In the genomic region with DNA sequence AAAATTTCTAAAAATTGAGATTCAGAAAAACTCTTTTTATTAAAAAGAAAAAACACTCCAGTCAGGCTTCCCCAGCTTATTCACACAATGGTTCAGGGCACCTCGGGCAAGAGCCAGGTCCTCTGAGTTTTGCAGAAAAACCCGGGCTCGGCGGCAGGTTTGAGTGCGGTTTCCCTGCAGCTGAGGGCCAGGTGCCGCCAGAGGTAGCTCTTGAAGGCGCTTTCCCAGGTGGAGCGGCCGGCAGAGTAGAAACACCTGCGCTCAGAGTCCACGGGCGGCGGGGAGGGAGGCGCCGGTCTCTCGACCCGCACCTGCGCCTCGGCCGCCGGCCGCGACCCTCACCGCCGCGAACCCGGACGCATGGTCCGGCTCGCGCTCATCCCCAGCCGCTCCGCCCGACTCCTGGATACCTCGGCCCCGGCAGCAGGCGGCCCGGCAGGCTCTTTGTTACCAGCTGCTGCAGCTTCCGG, we compare ENCODE assay signal across 8 cellular contexts. TPM values are rescaled to one million over a fixed set of nuclear protein-coding genes. Genes with fewer than 3 reads are reported as not detected.
A peak's percentile ranks its signal among the peaks of the same experiment; 100 is the strongest.
DNase-seq lines count a peak whose midpoint lies in the region; ATAC-seq and TF ChIP-seq lines count a peak whose summit lies in the region.

No MANE protein-coding gene starts in this region.

- H3K27me3 ChIP-seq in cardiac muscle cell (no peaks in the 10 kb centered on the region), gastroesophageal sphincter (no peaks in the 10 kb centered on the region), skeletal muscle satellite cell (ENCODE audit: control insufficient read depth, insufficient read depth, low read length) (no peaks in the 10 kb centered on the region)

- TF ChIP-seq CTCF in cardiac muscle cell (IDR thresholded peaks at IDR 0.05; ENCODE audit: low read depth, low read length) (no peak), gastroesophageal sphincter (IDR thresholded peaks at IDR 0.05) (no peak), GM10266 (IDR thresholded peaks at IDR 0.05; ENCODE audit: control insufficient read depth, insufficient read depth, low read depth, missing control alignments) (no peak)

- ATAC-seq in Right ventricle myocardium inferior (no peak), HG03103 (IDR thresholded peaks at IDR 0.05; ENCODE audit: low read depth, unreplicated experiment) (peak; percentile 17), T-helper 17 cell (peak; percentile 35), gastroesophageal sphincter (no peak), HG03159 (IDR thresholded peaks at IDR 0.05; ENCODE audit: unreplicated experiment) (no peak)

- H3K36me3 Mint-ChIP-seq in T-helper 17 cell (ENCODE audit: low read depth), result peaks cover 3% of the 10 kb centered on the region

- peaks cover 36% of the 10 kb centered on the region for H3K4me1 Mint-ChIP-seq in T-helper 17 cell

- peak overlapping the region; percentile 98 for H3K27ac Mint-ChIP-seq in T-helper 17 cell

- 0 to 3% methylated on average over 1 to 5 of the region's 39 CpGs for WGBS in gastroesophageal sphincter (ENCODE audit: low coverage in 1 of 2), 2 donors

- H3K4me3 ChIP-seq in cardiac muscle cell (peak overlapping the region; percentile 69), gastroesophageal sphincter (peak overlapping the region; percentile 82 to 91), skeletal muscle satellite cell (ENCODE audit: low read length) (peak overlapping the region; percentile 96)

- H3K4me1 ChIP-seq in cardiac muscle cell (ENCODE audit: low read depth), result peaks cover 25% of the 10 kb centered on the region
- peaks cover 7 to 64% (median 21%) of the 10 kb centered on the region in 3 donors for H3K4me1 ChIP-seq in gastroesophageal sphincter
- H3K4me1 ChIP-seq in skeletal muscle satellite cell (ENCODE audit: control insufficient read depth, insufficient read depth, low read length), result peaks cover 20% of the 10 kb centered on the region

- peak overlapping the region; percentile 89 for H3K27ac ChIP-seq in cardiac muscle cell
- H3K27ac ChIP-seq in gastroesophageal sphincter, result peak overlapping the region; percentile 50 to 90 (median 86)

- no peak for TF ChIP-seq EP300 in gastroesophageal sphincter (IDR thresholded peaks at IDR 0.05)

- H3K9ac ChIP-seq in skeletal muscle satellite cell (ENCODE audit: low read depth, low read length), result peak overlapping the region; percentile 84

- H3K36me3 ChIP-seq in cardiac muscle cell (peaks cover 3% of the 10 kb centered on the region), gastroesophageal sphincter (no peaks in the 10 kb centered on the region), skeletal muscle satellite cell (ENCODE audit: insufficient read depth, low read length) (no peaks in the 10 kb centered on the region)

- intact Hi-C loops in Right ventricle myocardium inferior (cut with DNase I), result loop anchor here (10.0 kb wide), 1 partner anchor 1737 kb away; a partner anchor contains a TSS

- no peaks in the 10 kb centered on the region for H3K27me3 Mint-ChIP-seq in T-helper 17 cell

- H3K4me3 Mint-ChIP-seq in T-helper 17 cell, result peak overlapping the region; percentile 96

- H3K4me2 ChIP-seq in skeletal muscle satellite cell (ENCODE audit: low read length), result peak overlapping the region; percentile 83

- TF ChIP-seq POLR2A in gastroesophageal sphincter (IDR thresholded peaks at IDR 0.05), result no peak

- DNase-seq in cardiac muscle cell (ENCODE audit: low read depth in 1 of 2, low spot score in 1 of 2), result no peak
- no peak for DNase-seq in Right ventricle myocardium inferior (ENCODE audit: missing footprints)
- DNase-seq in T-helper 17 cell, result no peak
- no peak for DNase-seq in GM10266 (ENCODE audit: extremely low spot score)

- no peaks in the 10 kb centered on the region for H3K9me3 ChIP-seq in cardiac muscle cell (ENCODE audit: low read depth)
- H3K9me3 ChIP-seq in T-helper 17 cell (ENCODE audit: control insufficient read depth, low read length, poor library complexity, severe bottlenecking), result no peaks in the 10 kb centered on the region
- no peaks in the 10 kb centered on the region for H3K9me3 ChIP-seq in gastroesophageal sphincter
- H3K9me3 ChIP-seq in skeletal muscle satellite cell (replicated peaks; ENCODE audit: low read length), result no peaks in the 10 kb centered on the region

RNA-seq across cellular contexts. Expression of a gene that starts 0.4 kb away (rescaled TPM):
- total RNA-seq in cardiac muscle cell, result 10.7 and 14.0 TPM in 2 replicates
- 13.1 and 18.3 TPM in 2 replicates for polyA plus RNA-seq in cardiac muscle cell
- total RNA-seq in Right ventricle myocardium inferior, result 15.9 TPM
- 10 to 100 TPM; 42.8 to 52.5 TPM for total RNA-seq in T-helper 17 cell
- 10 to 100 TPM in 3 of 4 donors, 1 to 10 TPM in 1; 8.0 to 18.8 (median 13.3) TPM for total RNA-seq in gastroesophageal sphincter
- total RNA-seq in skeletal muscle satellite cell (2012; rRNA removed), result 9.6 and 10.6 TPM in 2 replicates

RNA-seq across cellular contexts. Expression of a gene that starts 0.8 kb away (rescaled TPM):
- total RNA-seq in cardiac muscle cell, result 10.9 and 16.6 TPM in 2 replicates
- 13.1 and 15.0 TPM in 2 replicates for polyA plus RNA-seq in cardiac muscle cell
- total RNA-seq in Right ventricle myocardium inferior, result 9.5 TPM
- 10 to 100 TPM; 10.7 to 12.9 TPM for total RNA-seq in T-helper 17 cell
- 10 to 100 TPM in 3 of 4 donors, 1 to 10 TPM in 1; 9.9 to 20.1 (median 14.5) TPM for total RNA-seq in gastroesophageal sphincter
- 7.2 and 8.4 TPM in 2 replicates for total RNA-seq in skeletal muscle satellite cell (2012; rRNA removed)

RNA-seq across cellular contexts. Expression of a gene that starts 46.8 kb away (rescaled TPM):
- not detected in 2 replicates for total RNA-seq in cardiac muscle cell
- not detected in 2 replicates for polyA plus RNA-seq in cardiac muscle cell
- not detected for total RNA-seq in Right ventricle myocardium inferior
- total RNA-seq in T-helper 17 cell, result not detected
- total RNA-seq in gastroesophageal sphincter, result not detected
- not detected in 2 replicates for total RNA-seq in skeletal muscle satellite cell (2012; rRNA removed)

Comparison
In these comparisons a context has a peak if more than half of its experiments do, and no peak if none do; other contexts are left out.
1. ATAC-seq: peak in HG03103 (single experiment) and T-helper 17 cell (single experiment); none in Right ventricle myocardium inferior (single experiment), gastroesophageal sphincter (single experiment) and HG03159 (single experiment).
2. Peak in every context shown above with its lines, with median percentiles within 50 percentile points of each other: H3K4me3 ChIP-seq.